2 cellular contexts compared by ENCODE assay signal in the genomic region with DNA sequence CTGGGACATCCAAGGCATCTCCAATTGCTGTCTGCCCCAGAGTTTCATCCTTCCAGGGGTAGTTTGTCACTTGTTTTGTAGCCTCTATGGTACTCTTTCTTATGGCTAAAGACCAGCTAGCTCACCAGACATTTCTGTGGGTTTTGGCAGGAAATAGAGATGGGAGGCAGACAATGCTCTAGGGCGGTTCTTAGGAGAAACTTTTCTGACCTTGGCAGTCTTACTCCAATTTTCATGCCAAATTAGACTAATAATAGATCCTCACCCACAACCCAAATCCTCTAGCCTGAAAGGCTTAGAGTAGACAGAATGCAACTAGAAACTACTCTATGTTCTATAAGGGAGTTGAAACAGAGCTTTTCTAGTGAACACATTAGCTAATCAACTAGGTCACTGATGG.
TF ChIP-seq lines count a peak whose summit lies in the region.

No MANE protein-coding gene starts in this region.

TF ChIP-seq in SK-N-SH, 30 proteins besides CTCF, POLR2A, EP300 and RAD21:
- TF ChIP-seq, protein P1, sequence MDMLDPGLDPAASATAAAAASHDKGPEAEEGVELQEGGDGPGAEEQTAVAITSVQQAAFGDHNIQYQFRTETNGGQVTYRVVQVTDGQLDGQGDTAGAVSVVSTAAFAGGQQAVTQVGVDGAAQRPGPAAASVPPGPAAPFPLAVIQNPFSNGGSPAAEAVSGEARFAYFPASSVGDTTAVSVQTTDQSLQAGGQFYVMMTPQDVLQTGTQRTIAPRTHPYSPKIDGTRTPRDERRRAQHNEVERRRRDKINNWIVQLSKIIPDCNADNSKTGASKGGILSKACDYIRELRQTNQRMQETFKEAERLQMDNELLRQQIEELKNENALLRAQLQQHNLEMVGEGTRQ (IDR thresholded peaks at IDR 0.05; ENCODE audit: borderline replicate concordance, low read depth, low read length) = no peak
- TF ChIP-seq TEAD4 (IDR thresholded peaks at IDR 0.05; ENCODE audit: borderline replicate concordance, insufficient read depth) (no peak), FOXM1 (IDR thresholded peaks at IDR 0.05; ENCODE audit: low read depth) (no peak)
- TF ChIP-seq, protein P2, sequence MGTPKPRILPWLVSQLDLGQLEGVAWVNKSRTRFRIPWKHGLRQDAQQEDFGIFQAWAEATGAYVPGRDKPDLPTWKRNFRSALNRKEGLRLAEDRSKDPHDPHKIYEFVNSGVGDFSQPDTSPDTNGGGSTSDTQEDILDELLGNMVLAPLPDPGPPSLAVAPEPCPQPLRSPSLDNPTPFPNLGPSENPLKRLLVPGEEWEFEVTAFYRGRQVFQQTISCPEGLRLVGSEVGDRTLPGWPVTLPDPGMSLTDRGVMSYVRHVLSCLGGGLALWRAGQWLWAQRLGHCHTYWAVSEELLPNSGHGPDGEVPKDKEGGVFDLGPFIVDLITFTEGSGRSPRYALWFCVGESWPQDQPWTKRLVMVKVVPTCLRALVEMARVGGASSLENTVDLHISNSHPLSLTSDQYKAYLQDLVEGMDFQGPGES (IDR thresholded peaks at IDR 0.05; ENCODE audit: low read depth, low read length) = no peak

TF ChIP-seq in SK-N-SH treated with all-trans-retinoic acid at 6 μM for 48 hours, 23 proteins besides CTCF, POLR2A, EP300 and RAD21 (continued from another document):
- no peak for TF ChIP-seq PPARA (CRISPR knock-in tag; IDR thresholded peaks at IDR 0.05; ENCODE audit: borderline replicate concordance)
- TF ChIP-seq ZC3H10 (CRISPR knock-in tag; IDR thresholded peaks at IDR 0.05) = no peak
- TF ChIP-seq CSDC2 (CRISPR knock-in tag; IDR thresholded peaks at IDR 0.05) = no peak
- TF ChIP-seq TCF4 (CRISPR knock-in tag; IDR thresholded peaks at IDR 0.05; ENCODE audit: borderline replicate concordance) = no peak
- no peak for TF ChIP-seq GLIS3 (CRISPR knock-in tag; IDR thresholded peaks at IDR 0.05)
- TF ChIP-seq, protein P3, sequence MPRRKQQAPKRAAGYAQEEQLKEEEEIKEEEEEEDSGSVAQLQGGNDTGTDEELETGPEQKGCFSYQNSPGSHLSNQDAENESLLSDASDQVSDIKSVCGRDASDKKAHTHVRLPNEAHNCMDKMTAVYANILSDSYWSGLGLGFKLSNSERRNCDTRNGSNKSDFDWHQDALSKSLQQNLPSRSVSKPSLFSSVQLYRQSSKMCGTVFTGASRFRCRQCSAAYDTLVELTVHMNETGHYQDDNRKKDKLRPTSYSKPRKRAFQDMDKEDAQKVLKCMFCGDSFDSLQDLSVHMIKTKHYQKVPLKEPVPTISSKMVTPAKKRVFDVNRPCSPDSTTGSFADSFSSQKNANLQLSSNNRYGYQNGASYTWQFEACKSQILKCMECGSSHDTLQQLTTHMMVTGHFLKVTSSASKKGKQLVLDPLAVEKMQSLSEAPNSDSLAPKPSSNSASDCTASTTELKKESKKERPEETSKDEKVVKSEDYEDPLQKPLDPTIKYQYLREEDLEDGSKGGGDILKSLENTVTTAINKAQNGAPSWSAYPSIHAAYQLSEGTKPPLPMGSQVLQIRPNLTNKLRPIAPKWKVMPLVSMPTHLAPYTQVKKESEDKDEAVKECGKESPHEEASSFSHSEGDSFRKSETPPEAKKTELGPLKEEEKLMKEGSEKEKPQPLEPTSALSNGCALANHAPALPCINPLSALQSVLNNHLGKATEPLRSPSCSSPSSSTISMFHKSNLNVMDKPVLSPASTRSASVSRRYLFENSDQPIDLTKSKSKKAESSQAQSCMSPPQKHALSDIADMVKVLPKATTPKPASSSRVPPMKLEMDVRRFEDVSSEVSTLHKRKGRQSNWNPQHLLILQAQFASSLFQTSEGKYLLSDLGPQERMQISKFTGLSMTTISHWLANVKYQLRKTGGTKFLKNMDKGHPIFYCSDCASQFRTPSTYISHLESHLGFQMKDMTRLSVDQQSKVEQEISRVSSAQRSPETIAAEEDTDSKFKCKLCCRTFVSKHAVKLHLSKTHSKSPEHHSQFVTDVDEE (CRISPR knock-in tag; IDR thresholded peaks at IDR 0.05) = no peak
- no peak for TF ChIP-seq ZNF8 (CRISPR knock-in tag; IDR thresholded peaks at IDR 0.05)
- TF ChIP-seq, protein P4, sequence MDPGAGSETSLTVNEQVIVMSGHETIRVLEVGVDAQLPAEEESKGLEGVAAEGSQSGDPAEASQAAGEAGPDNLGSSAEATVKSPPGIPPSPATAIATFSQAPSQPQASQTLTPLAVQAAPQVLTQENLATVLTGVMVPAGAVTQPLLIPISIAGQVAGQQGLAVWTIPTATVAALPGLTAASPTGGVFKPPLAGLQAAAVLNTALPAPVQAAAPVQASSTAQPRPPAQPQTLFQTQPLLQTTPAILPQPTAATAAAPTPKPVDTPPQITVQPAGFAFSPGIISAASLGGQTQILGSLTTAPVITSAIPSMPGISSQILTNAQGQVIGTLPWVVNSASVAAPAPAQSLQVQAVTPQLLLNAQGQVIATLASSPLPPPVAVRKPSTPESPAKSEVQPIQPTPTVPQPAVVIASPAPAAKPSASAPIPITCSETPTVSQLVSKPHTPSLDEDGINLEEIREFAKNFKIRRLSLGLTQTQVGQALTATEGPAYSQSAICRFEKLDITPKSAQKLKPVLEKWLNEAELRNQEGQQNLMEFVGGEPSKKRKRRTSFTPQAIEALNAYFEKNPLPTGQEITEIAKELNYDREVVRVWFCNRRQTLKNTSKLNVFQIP (CRISPR knock-in tag; IDR thresholded peaks at IDR 0.05; ENCODE audit: borderline replicate concordance, low read depth) = no peak
- TF ChIP-seq ZFP30 (CRISPR knock-in tag; IDR thresholded peaks at IDR 0.05) = no peak
- TF ChIP-seq ZFP3 (CRISPR knock-in tag; IDR thresholded peaks at IDR 0.05) = no peak
- TF ChIP-seq, protein P5, sequence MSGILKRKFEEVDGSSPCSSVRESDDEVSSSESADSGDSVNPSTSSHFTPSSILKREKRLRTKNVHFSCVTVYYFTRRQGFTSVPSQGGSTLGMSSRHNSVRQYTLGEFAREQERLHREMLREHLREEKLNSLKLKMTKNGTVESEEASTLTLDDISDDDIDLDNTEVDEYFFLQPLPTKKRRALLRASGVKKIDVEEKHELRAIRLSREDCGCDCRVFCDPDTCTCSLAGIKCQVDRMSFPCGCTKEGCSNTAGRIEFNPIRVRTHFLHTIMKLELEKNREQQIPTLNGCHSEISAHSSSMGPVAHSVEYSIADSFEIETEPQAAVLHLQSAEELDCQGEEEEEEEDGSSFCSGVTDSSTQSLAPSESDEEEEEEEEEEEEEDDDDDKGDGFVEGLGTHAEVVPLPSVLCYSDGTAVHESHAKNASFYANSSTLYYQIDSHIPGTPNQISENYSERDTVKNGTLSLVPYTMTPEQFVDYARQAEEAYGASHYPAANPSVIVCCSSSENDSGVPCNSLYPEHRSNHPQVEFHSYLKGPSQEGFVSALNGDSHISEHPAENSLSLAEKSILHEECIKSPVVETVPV (CRISPR knock-in tag; IDR thresholded peaks at IDR 0.05) = no peak
- TF ChIP-seq BACH2 (CRISPR knock-in tag; IDR thresholded peaks at IDR 0.05; ENCODE audit: borderline replicate concordance) = no peak
- TF ChIP-seq ARNTL (CRISPR knock-in tag; IDR thresholded peaks at IDR 0.05; ENCODE audit: borderline replicate concordance, low read depth) = no peak
- no peak for TF ChIP-seq OSR1 (CRISPR knock-in tag; IDR thresholded peaks at IDR 0.05)
- no peak for TF ChIP-seq ESRRG (CRISPR knock-in tag; IDR thresholded peaks at IDR 0.05)
- no peak for TF ChIP-seq ZNF565 (CRISPR knock-in tag; conservative IDR thresholded peaks at IDR 0.05; ENCODE audit: low read depth)
